Comparison of ENCODE assay signal across 11 cellular contexts in genomic region chr15:34609658-34610057, GRCh38. TPM values are rescaled to one million over a fixed set of nuclear protein-coding genes. Genes with fewer than 3 reads are reported as not detected.
A peak's percentile ranks its signal among the peaks of the same experiment; 100 is the strongest.
DNase-seq lines count a peak whose midpoint lies in the region; ATAC-seq and TF ChIP-seq lines count a peak whose summit lies in the region.
"Had no signal": no experiment of that assay in that cellular context is flagged by ENCODE, and none has a peak within 500 bp of the region (broad histone marks: within the 10 kb centered on the region; RNA-seq: fewer than 3 reads in every experiment).

No MANE protein-coding gene starts in this region.

- no peak for TF ChIP-seq CTCF in hepatocyte (IDR thresholded peaks at IDR 0.05; ENCODE audit: poor library complexity)

- H3K79me2 ChIP-seq in hepatocyte, result no peaks in the 10 kb centered on the region

- in situ Hi-C loops in G401 (cut with HindIII; ENCODE audit: low sequenced_read_pairs), result no loop called here

- no peaks in the 10 kb centered on the region for H4K20me1 ChIP-seq in hepatocyte (ENCODE audit: insufficient read depth, poor library complexity, severe bottlenecking)

- 41% methylated on average over 7 of the region's 7 CpGs for WGBS in hepatocyte (ENCODE audit: low lambda C conversion rate, missing lambda C conversion rate)

- no peak overlapping the region for H2AFZ ChIP-seq in hepatocyte

- DNase-seq in G401 (ENCODE audit: low spot score) (peak; percentile 59), SK-N-DZ (ENCODE audit: low spot score) (peak; percentile 98), hepatocyte (ENCODE audit: low spot score) (no peak), SW 1271 (lab: John Stamatoyannopoulos, UW) (no peak), midbrain (lab: John Stamatoyannopoulos, UW) (no peak)
- no peak for DNase-seq in stimulated activated CD4-positive, alpha-beta T cell treated with anti-CD3 and anti-CD28 coated beads, Interleukin-4, amount 100 ng/mL, for 24 hours
- no peak for DNase-seq in activated CD8-positive, alpha-beta memory T cell treated with anti-CD3 and anti-CD28 coated beads, Interleukin-2, amount 50 U/mL, for 4 hours
- DNase-seq: activated CD8-positive, alpha-beta memory T cell treated with anti-CD3 and anti-CD28 coated beads, Interleukin-2, amount 10 ng/mL, durations not matched to agents 7 days and 5 days; naive B cell; NCI-H1048 had no signal

- no peaks in the 10 kb centered on the region for H3K36me3 ChIP-seq in hepatocyte (replicated peaks; ENCODE audit: insufficient read depth, low read depth)

- H3K4me1 ChIP-seq in hepatocyte (ENCODE audit: insufficient read depth), result no peaks in the 10 kb centered on the region

- peak overlapping the region; percentile 12 for H3K4me2 ChIP-seq in hepatocyte

- no peaks in the 10 kb centered on the region for H3K9me2 ChIP-seq in hepatocyte (replicated peaks; ENCODE audit: insufficient read depth)

- H3K27me3 ChIP-seq in hepatocyte, result no peaks in the 10 kb centered on the region

- H3K4me3 ChIP-seq in hepatocyte, result no peak overlapping the region

- ATAC-seq in GM19351 (IDR thresholded peaks at IDR 0.05; ENCODE audit: unreplicated experiment), result peak; percentile 77

- no peak overlapping the region for H3K27ac ChIP-seq in hepatocyte

- no peaks in the 10 kb centered on the region for H3K9me3 ChIP-seq in hepatocyte (ENCODE audit: low read depth)

RNA-seq across cellular contexts. Expression of gene GOLGA8B, which starts 26.2 kb away (rescaled TPM):
- 13.7 and 51.3 TPM in 2 replicates for total RNA-seq in G401 (2014; rRNA removed; shearing (Covaris generic))
- 63.0 and 73.7 TPM in 2 replicates for polyA plus RNA-seq in SK-N-DZ (2014; cell fraction: cytosol; rRNA removed)
- polyA plus RNA-seq in SK-N-DZ (2014; cell fraction: nucleus; rRNA removed), result 569 and 650 TPM in 2 replicates
- total RNA-seq in hepatocyte, result 30.4 and 38.7 TPM in 2 replicates
- polyA plus RNA-seq in hepatocyte, result 45.8 and 71.6 TPM in 2 replicates

Comparison
In these comparisons a context has a peak if more than half of its experiments do, and no peak if none do; other contexts are left out.
1. DNase-seq: peak in G401 (single experiment) and SK-N-DZ (single experiment); none in hepatocyte (single experiment), SW 1271 (0 of 2), midbrain (single experiment), stimulated activated CD4-positive, alpha-beta T cell treated with anti-CD3 and anti-CD28 coated beads, Interleukin-4, amount 100 ng/mL, for 24 hours (single experiment) and activated CD8-positive, alpha-beta memory T cell treated with anti-CD3 and anti-CD28 coated beads, Interleukin-2, amount 50 U/mL, for 4 hours (single experiment).